Comparison of ENCODE assay signal across 16 cellular contexts in genomic region chr15:90862487-90862886, GRCh38.
"Had no signal": no experiment of that assay in that cellular context is flagged by ENCODE, and none has a peak within 500 bp of the region (broad histone marks: within the 10 kb centered on the region; RNA-seq: fewer than 3 reads in every experiment).

No MANE protein-coding gene starts in this region.

- H3K9me3 Mint-ChIP-seq: activated naive CD4-positive, alpha-beta T cell treated with anti-CD3 and anti-CD28 coated beads, Interleukin-2, amount 10 ng/mL, durations not matched to agents 7 days and 5 days; naive B cell; stimulated activated naive CD8-positive, alpha-beta T cell treated with anti-CD3 and anti-CD28 coated beads, Interleukin-15, amount 100 ng/mL, for 72 hours had no signal

- H3K27ac Mint-ChIP-seq: activated naive CD4-positive, alpha-beta T cell treated with anti-CD3 and anti-CD28 coated beads, Interleukin-2, amount 10 ng/mL, durations not matched to agents 7 days and 5 days had no signal

- H3K4me1 ChIP-seq: adrenal gland, testis had no signal

- H3K4me3 Mint-ChIP-seq: activated CD8-positive, alpha-beta T cell treated with anti-CD3 and anti-CD28 coated beads, Interleukin-2, amount 10 ng/mL, durations not matched to agents 7 days and 5 days; activated naive CD4-positive, alpha-beta T cell treated with anti-CD3 and anti-CD28 coated beads, Interleukin-2, amount 10 ng/mL, durations not matched to agents 7 days and 5 days; naive B cell; stimulated activated naive CD8-positive, alpha-beta T cell treated with anti-CD3 and anti-CD28 coated beads, Interleukin-15, amount 100 ng/mL, for 72 hours had no signal

- H3K36me3 Mint-ChIP-seq: activated naive CD4-positive, alpha-beta T cell treated with anti-CD3 and anti-CD28 coated beads, Interleukin-2, amount 10 ng/mL, durations not matched to agents 7 days and 5 days; naive B cell had no signal

- H3K27ac ChIP-seq: hepatocyte, testis, WERI-Rb-1 had no signal

- H3K9me3 ChIP-seq: adrenal gland, left lung, testis had no signal

- ATAC-seq: activated CD8-positive, alpha-beta T cell treated with anti-CD3 and anti-CD28 coated beads, Interleukin-2, amount 10 ng/mL, durations not matched to agents 7 days and 5 days; stimulated activated naive CD8-positive, alpha-beta T cell treated with anti-CD3 and anti-CD28 coated beads, Interleukin-15, amount 100 ng/mL, for 72 hours had no signal

- H3K4me2 ChIP-seq: hepatocyte had no signal

- H3K4me3 ChIP-seq: adrenal gland, dorsolateral prefrontal cortex, hepatocyte, left lung, skin epidermis, testis had no signal

- H3K36me3 ChIP-seq: adrenal gland, left lung, WERI-Rb-1 had no signal

- DNase-seq: activated CD4-positive, alpha-beta T cell treated with anti-CD3 and anti-CD28 coated beads for 4 hours; activated CD8-positive, alpha-beta memory T cell treated with anti-CD3 and anti-CD28 coated beads, Interleukin-2, amount 50 U/mL, for 48 hours; activated CD8-positive, alpha-beta T cell treated with anti-CD3 and anti-CD28 coated beads, Interleukin-2, amount 10 ng/mL, durations not matched to agents 7 days and 5 days; activated naive CD4-positive, alpha-beta T cell treated with anti-CD3 and anti-CD28 coated beads, Interleukin-2, amount 10 ng/mL, durations not matched to agents 7 days and 5 days; adrenal gland; dorsolateral prefrontal cortex; naive B cell; retina; stimulated activated CD4-positive, alpha-beta T cell treated with anti-CD3 and anti-CD28 coated beads, Interleukin-4, amount 100 ng/mL, for 4 hours; stimulated activated CD8-positive, alpha-beta memory T cell treated with anti-CD3 and anti-CD28 coated beads, Interleukin-4, amount 100 ng/mL, for 48 hours; stimulated activated naive CD8-positive, alpha-beta T cell treated with anti-CD3 and anti-CD28 coated beads, Interleukin-15, amount 100 ng/mL, for 72 hours; testis; WERI-Rb-1 had no signal

- H3K27me3 ChIP-seq: adrenal gland, dorsolateral prefrontal cortex, hepatocyte, left lung, testis had no signal

- H3K27me3 Mint-ChIP-seq: activated naive CD4-positive, alpha-beta T cell treated with anti-CD3 and anti-CD28 coated beads, Interleukin-2, amount 10 ng/mL, durations not matched to agents 7 days and 5 days; naive B cell had no signal
